Comparison of ENCODE assay signal across 2 cellular contexts in genomic region chr7:45159296-45159695, GRCh38.
TF ChIP-seq lines count a peak whose summit lies in the region.

No MANE protein-coding gene starts in this region.

TF ChIP-seq in HepG2, 621 proteins besides CTCF, POLR2A, EP300 and RAD21:
- TF ChIP-seq ZNF224 (CRISPR knock-in tag; IDR thresholded peaks at IDR 0.05) = no peak
- TF ChIP-seq ZBTB8A (CRISPR knock-in tag; IDR thresholded peaks at IDR 0.05; ENCODE audit: borderline replicate concordance, low read depth) = no peak
- no peak for TF ChIP-seq ZFP82 (CRISPR knock-in tag; IDR thresholded peaks at IDR 0.05; ENCODE audit: borderline replicate concordance)
- TF ChIP-seq TRAFD1 (CRISPR knock-in tag; IDR thresholded peaks at IDR 0.05; ENCODE audit: borderline replicate concordance) = no peak
- no peak for TF ChIP-seq SALL1 (CRISPR knock-in tag; IDR thresholded peaks at IDR 0.05)
- TF ChIP-seq ZNF260 (CRISPR knock-in tag; IDR thresholded peaks at IDR 0.05; ENCODE audit: borderline replicate concordance, low read depth) = no peak
- TF ChIP-seq ATF4 (CRISPR knock-in tag; IDR thresholded peaks at IDR 0.05) = no peak
- TF ChIP-seq RERE (CRISPR knock-in tag; IDR thresholded peaks at IDR 0.05; ENCODE audit: low read depth) = no peak
- no peak for TF ChIP-seq SOX6 (IDR thresholded peaks at IDR 0.05)
- TF ChIP-seq SOX6 (CRISPR knock-in tag; IDR thresholded peaks at IDR 0.05) = no peak
- TF ChIP-seq HOXA9 (CRISPR knock-in tag; IDR thresholded peaks at IDR 0.05; ENCODE audit: borderline replicate concordance) = no peak
- no peak for TF ChIP-seq ZNF75D (CRISPR knock-in tag; IDR thresholded peaks at IDR 0.05; ENCODE audit: borderline replicate concordance)
- TF ChIP-seq, protein P1, sequence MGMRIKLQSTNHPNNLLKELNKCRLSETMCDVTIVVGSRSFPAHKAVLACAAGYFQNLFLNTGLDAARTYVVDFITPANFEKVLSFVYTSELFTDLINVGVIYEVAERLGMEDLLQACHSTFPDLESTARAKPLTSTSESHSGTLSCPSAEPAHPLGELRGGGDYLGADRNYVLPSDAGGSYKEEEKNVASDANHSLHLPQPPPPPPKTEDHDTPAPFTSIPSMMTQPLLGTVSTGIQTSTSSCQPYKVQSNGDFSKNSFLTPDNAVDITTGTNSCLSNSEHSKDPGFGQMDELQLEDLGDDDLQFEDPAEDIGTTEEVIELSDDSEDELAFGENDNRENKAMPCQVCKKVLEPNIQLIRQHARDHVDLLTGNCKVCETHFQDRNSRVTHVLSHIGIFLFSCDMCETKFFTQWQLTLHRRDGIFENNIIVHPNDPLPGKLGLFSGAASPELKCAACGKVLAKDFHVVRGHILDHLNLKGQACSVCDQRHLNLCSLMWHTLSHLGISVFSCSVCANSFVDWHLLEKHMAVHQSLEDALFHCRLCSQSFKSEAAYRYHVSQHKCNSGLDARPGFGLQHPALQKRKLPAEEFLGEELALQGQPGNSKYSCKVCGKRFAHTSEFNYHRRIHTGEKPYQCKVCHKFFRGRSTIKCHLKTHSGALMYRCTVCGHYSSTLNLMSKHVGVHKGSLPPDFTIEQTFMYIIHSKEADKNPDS (CRISPR knock-in tag; IDR thresholded peaks at IDR 0.05) = no peak

TF ChIP-seq in HEK293T, 16 proteins besides CTCF, POLR2A, EP300 and RAD21:
- TF ChIP-seq ZNF384 (IDR thresholded peaks at IDR 0.05) (no peak), LEF1 (IDR thresholded peaks at IDR 0.05; ENCODE audit: borderline replicate concordance) (no peak), HDGF (IDR thresholded peaks at IDR 0.05; ENCODE audit: borderline replicate concordance) (no peak), CTBP1 (IDR thresholded peaks at IDR 0.05; ENCODE audit: borderline replicate concordance) (no peak), L3MBTL2 (conservative IDR thresholded peaks at IDR 0.05) (no peak), TARDBP (IDR thresholded peaks at IDR 0.05) (no peak), PKNOX1 (IDR thresholded peaks at IDR 0.05) (no peak), SP1 (IDR thresholded peaks at IDR 0.05) (no peak), SUZ12 (IDR thresholded peaks at IDR 0.05) (no peak), NFRKB (IDR thresholded peaks at IDR 0.05) (no peak), FOXM1 (IDR thresholded peaks at IDR 0.05; ENCODE audit: borderline replicate concordance) (no peak), BHLHE40 (IDR thresholded peaks at IDR 0.05; ENCODE audit: borderline replicate concordance) (no peak), FOXA1 (IDR thresholded peaks at IDR 0.05) (no peak), ARNT (IDR thresholded peaks at IDR 0.05) (no peak)
TF ChIP-seq in HEK293T: peak in this region for 0.
